In the genomic region with DNA sequence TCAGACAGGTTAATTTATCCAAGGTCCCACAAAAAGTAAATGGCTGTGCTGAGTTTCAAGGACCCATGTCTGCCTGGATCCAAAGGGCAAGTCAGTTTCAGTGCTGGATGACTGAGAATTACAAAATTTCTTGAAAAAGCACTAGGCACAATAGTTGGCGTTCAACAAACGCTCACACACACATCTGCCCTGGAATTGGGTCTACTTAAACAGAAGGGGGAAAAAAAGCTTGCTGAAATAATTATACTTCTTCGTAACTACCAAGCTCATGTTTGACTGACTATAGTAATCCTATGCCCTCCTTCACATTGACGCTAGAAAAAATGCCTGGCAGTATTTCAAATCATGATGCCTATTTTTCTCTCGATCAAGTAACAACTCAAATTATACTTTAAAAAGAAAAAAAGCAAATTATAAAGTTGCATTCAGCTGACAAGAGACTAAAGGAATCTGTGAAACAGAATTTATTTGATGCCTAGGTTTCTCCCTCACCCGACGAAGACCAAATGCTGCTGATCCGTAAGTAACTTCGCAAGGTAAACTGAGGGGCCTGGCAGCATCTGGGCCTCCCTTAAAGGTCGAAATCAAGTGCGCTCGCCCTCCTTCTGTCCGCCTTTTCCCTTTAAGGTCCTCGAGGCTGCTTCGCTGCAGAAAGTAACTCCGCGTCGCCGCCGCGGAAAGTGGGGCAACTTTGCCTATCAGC, we compare ENCODE assay signal across 8 cellular contexts. TPM values are rescaled to one million over a fixed set of nuclear protein-coding genes. Genes with fewer than 3 reads are reported as not detected.
DNase-seq lines count a peak whose midpoint lies in the region; ATAC-seq and TF ChIP-seq lines count a peak whose summit lies in the region.

No MANE protein-coding gene starts in this region.

- peak overlapping the region; percentile 96 for H3K4me3 ChIP-seq in BLaER1
- peak overlapping the region; percentile 87 for H3K4me3 ChIP-seq in astrocyte of the spinal cord (ENCODE audit: low read depth, low read length)
- peak overlapping the region; percentile 77 to 80 for H3K4me3 ChIP-seq in left lung
- H3K4me3 ChIP-seq in thyroid gland (replicated peaks in 1 of 3) = peak overlapping the region; percentile 41 to 88 (median 75)

- H3K27me3 Mint-ChIP-seq in IgD-negative memory B cell = no peaks in the 10 kb centered on the region

- H3K27ac Mint-ChIP-seq in IgD-negative memory B cell = peak overlapping the region; percentile 97 to 100 (median 97)

- no peaks in the 10 kb centered on the region for H3K36me3 Mint-ChIP-seq in IgD-negative memory B cell

- peak overlapping the region; percentile 97 for H3K9ac ChIP-seq in BLaER1

- peak overlapping the region; percentile 96 for H3K27ac ChIP-seq in BLaER1
- peak overlapping the region; percentile 93 to 97 for H3K27ac ChIP-seq in left lung
- peak overlapping the region; percentile 96 to 98 (median 97) for H3K27ac ChIP-seq in thyroid gland

- no peak for TF ChIP-seq POLR2A in thyroid gland (IDR thresholded peaks at IDR 0.05)

- DNase-seq in astrocyte of the spinal cord (ENCODE audit: low read depth, low spot score) (no peak), left lung (no peak), thyroid gland (no peak), NCI-H524 treated with DMSO at 0.1 percent for 48 hours (lab: John Stamatoyannopoulos, UW) (no peak)

- ATAC-seq in left lung (peak; percentile 3), GM21526 (IDR thresholded peaks at IDR 0.05; ENCODE audit: low FRiP score, unreplicated experiment) (no peak), GM21447 (IDR thresholded peaks at IDR 0.05; ENCODE audit: unreplicated experiment) (no peak)

- H3K9me3 ChIP-seq in BLaER1 = no peaks in the 10 kb centered on the region
- no peaks in the 10 kb centered on the region for H3K9me3 ChIP-seq in left lung
- H3K9me3 ChIP-seq in thyroid gland = no peaks in the 10 kb centered on the region

- no peaks in the 10 kb centered on the region for H3K36me3 ChIP-seq in BLaER1
- no peaks in the 10 kb centered on the region for H3K36me3 ChIP-seq in left lung
- no peaks in the 10 kb centered on the region for H3K36me3 ChIP-seq in thyroid gland

- peaks cover 38% of the 10 kb centered on the region for H4K20me1 ChIP-seq in BLaER1

- no peak for TF ChIP-seq CTCF in astrocyte of the spinal cord (IDR thresholded peaks at IDR 0.05; ENCODE audit: low read depth, low read length)
- no peak for TF ChIP-seq CTCF in left lung (IDR thresholded peaks at IDR 0.05)
- TF ChIP-seq CTCF in thyroid gland (IDR thresholded peaks at IDR 0.05) = no peak

- H3K4me1 ChIP-seq in BLaER1 (peaks cover 36% of the 10 kb centered on the region), left lung (peaks cover 6 to 21% of the 10 kb centered on the region in 2 donors), thyroid gland (peaks cover 8 to 19% of the 10 kb centered on the region in 2 donors)

- H3K9me3 Mint-ChIP-seq in IgD-negative memory B cell = no peaks in the 10 kb centered on the region

- in situ Hi-C loops in astrocyte of the spinal cord (cut with HindIII; ENCODE audit: low sequenced_read_pairs) = no loop called here

- no peaks in the 10 kb centered on the region for H3K27me3 ChIP-seq in BLaER1
- no peaks in the 10 kb centered on the region for H3K27me3 ChIP-seq in left lung
- no peaks in the 10 kb centered on the region for H3K27me3 ChIP-seq in thyroid gland

- H3K4me2 ChIP-seq in BLaER1 = peak overlapping the region; percentile 86

- H3K4me1 Mint-ChIP-seq in IgD-negative memory B cell = peaks cover 28 to 29% (median 29%) of the 10 kb centered on the region in 3 donors

- peak overlapping the region; percentile 95 to 100 (median 98) for H3K4me3 Mint-ChIP-seq in IgD-negative memory B cell

- intact Hi-C loops in left lung (cut with DNase I) = no loop called here
- intact Hi-C loops in thyroid gland (cut with DNase I) = no loop called here

- WGBS in thyroid gland, 2 donors = 8% methylated on average over 21 of the region's 21 CpGs

RNA-seq across cellular contexts. Expression of gene CD2AP, which starts 0.6 kb away (rescaled TPM):
- 5.7 TPM for polyA plus RNA-seq in IgD-negative memory B cell
- 10 to 100 TPM; 38.8 to 46.0 TPM for total RNA-seq in left lung
- total RNA-seq in thyroid gland = 10 to 100 TPM; 27.9 to 48.2 (median 33.0) TPM
